Comparison of ENCODE assay signal across 20 cellular contexts in genomic region chr1:197321821-197322220, GRCh38. TPM values are rescaled to one million over a fixed set of nuclear protein-coding genes. Genes with fewer than 3 reads are reported as not detected.
DNase-seq lines count a peak whose midpoint lies in the region; ATAC-seq and TF ChIP-seq lines count a peak whose summit lies in the region.
"Had no signal": no experiment of that assay in that cellular context is flagged by ENCODE, and none has a peak within 500 bp of the region (broad histone marks: within the 10 kb centered on the region; RNA-seq: fewer than 3 reads in every experiment).

No MANE protein-coding gene starts in this region.

- no peak overlapping the region for H3K4me3 ChIP-seq in GM23248
- no peak overlapping the region for H3K4me3 ChIP-seq in astrocyte of the spinal cord (ENCODE audit: low read depth, low read length)
- H3K4me3 ChIP-seq: GM23338, HAP-1, SK-N-MC had no signal

- ATAC-seq in GM18858 (IDR thresholded peaks at IDR 0.05; ENCODE audit: unreplicated experiment) = no peak
- ATAC-seq in HG02759 (IDR thresholded peaks at IDR 0.05; ENCODE audit: unreplicated experiment) = no peak
- no peak for ATAC-seq in HG03342 (IDR thresholded peaks at IDR 0.05; ENCODE audit: unreplicated experiment)
- ATAC-seq: GM23338 had no signal

- H3F3A ChIP-seq in GM23248 (ENCODE audit: insufficient read depth) = peaks cover 8% of the 10 kb centered on the region; the same call in 1 of the 2 replicates

- in situ Hi-C loops in GM23248 (cut with MboI) = no loop called here
- in situ Hi-C loops in astrocyte of the spinal cord (cut with HindIII; ENCODE audit: low sequenced_read_pairs) = no loop called here

- no peak for TF ChIP-seq CTCF in astrocyte of the spinal cord (IDR thresholded peaks at IDR 0.05; ENCODE audit: low read depth, low read length)

- no peaks in the 10 kb centered on the region for H3K79me2 ChIP-seq in GM23248 (ENCODE audit: insufficient read depth)

- H3K4me2 ChIP-seq in GM23248 (ENCODE audit: unreplicated experiment) = no peak overlapping the region
- H3K4me2 ChIP-seq: GM23338, KMS-11 had no signal

- DNase-seq in GM23248 = peak; percentile 8
- DNase-seq in astrocyte of the spinal cord (ENCODE audit: low read depth, low spot score) = peak; percentile 35
- DNase-seq in 8988T = no peak
- DNase-seq: BE2C, MV-4-11, NCI-H1105 treated with DMSO at 0.1 percent for 48 hours, NCI-H2029 treated with DMSO at 0.1 percent for 48 hours, NCI-H510A treated with DMSO at 0.1 percent for 48 hours, NCI-H748 treated with DMSO at 0.1 percent for 48 hours, SHP77 treated with DMSO at 0.1 percent for 48 hours had no signal

- no peaks in the 10 kb centered on the region for H3K36me3 ChIP-seq in GM23248 (ENCODE audit: low read depth)
- H3K36me3 ChIP-seq: BE2C, HAP-1 had no signal

- peaks cover 13% of the 10 kb centered on the region; the same call in 1 of the 2 replicates for H3K4me1 ChIP-seq in GM23248 (ENCODE audit: insufficient read depth)
- H3K4me1 ChIP-seq: BE2C, HAP-1 had no signal

- no peaks in the 10 kb centered on the region for H3K27me3 ChIP-seq in GM23248 (replicated peaks; ENCODE audit: insufficient read depth)
- H3K27me3 ChIP-seq in layer of hippocampus (ENCODE audit: control insufficient read depth, insufficient read depth, low read length) = no peaks in the 10 kb centered on the region
- H3K27me3 ChIP-seq: BE2C had no signal

- H3K9me3 ChIP-seq in GM23248 (ENCODE audit: low read depth) = no peaks in the 10 kb centered on the region
- H3K9me3 ChIP-seq: BE2C, HAP-1 had no signal

- H3K27ac ChIP-seq in GM23248 (peak overlapping the region; percentile 9), layer of hippocampus (ENCODE audit: low read depth, low read length) (peak overlapping the region; percentile 3)
- H3K27ac ChIP-seq: KMS-11, RWPE1, SK-N-MC had no signal

- no peaks in the 10 kb centered on the region for H3K9me2 ChIP-seq in GM23248 (ENCODE audit: insufficient read depth)

- H3K9ac ChIP-seq in GM23248 = no peak overlapping the region
- H3K9ac ChIP-seq: KMS-11 had no signal

- no peaks in the 10 kb centered on the region for H4K20me1 ChIP-seq in GM23248 (ENCODE audit: insufficient read depth)

- no peak overlapping the region for H2AFZ ChIP-seq in GM23248
- H2AFZ ChIP-seq: GM23338 had no signal

- whole genome bisulfite sequencing in GM23248 (ENCODE audit: low coverage in 1 of 2, low lambda C conversion rate in 2 of 2, missing lambda C conversion rate in 2 of 2), 2 experiments = 56 to 65% methylated on average over 2 of the region's 2 CpGs

RNA-seq across cellular contexts. Expression of gene CRB1, which starts 53.8 kb away (rescaled TPM):
- 0.11 TPM in 1 of 2 replicates, not detected in the other for total RNA-seq in GM23248 (2014; rRNA removed; shearing (Covaris generic))
- polyA plus RNA-seq in GM23248 (2016; fragmentation: Nextera tagmentation; extraction: Ambion mirVana) = not detected in 2 replicates
- total RNA-seq: IMR-90 had no signal
- polyA plus RNA-seq: IMR-90 had no signal
